ENCODE assay signal across 21 cellular contexts in the genomic region with DNA sequence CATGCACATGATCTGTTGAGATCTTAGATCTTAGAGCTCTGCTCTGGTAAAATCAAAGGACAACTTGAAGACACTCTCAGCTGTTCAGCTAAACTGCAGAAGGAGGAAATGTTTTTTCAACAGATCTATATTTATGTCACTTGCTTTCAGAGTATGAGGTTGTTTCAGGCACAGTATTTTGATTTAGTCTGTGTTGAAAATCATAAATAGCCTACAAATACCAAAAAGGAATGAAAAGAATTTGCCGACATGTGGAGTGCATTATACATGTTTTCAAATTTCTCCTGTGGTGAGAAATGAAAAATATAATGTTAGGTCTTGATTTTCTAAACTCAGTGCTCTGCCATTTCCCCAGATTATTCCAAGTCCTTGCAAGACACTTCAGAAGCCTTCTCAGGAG.
DNase-seq lines count a peak whose midpoint lies in the region; ATAC-seq, FAIRE-seq and TF ChIP-seq lines count a peak whose summit lies in the region.
"Had no signal": no experiment of that assay in that cellular context is flagged by ENCODE, and none has a peak within 500 bp of the region (broad histone marks: within the 10 kb centered on the region; RNA-seq: fewer than 3 reads in every experiment).

No MANE protein-coding gene starts in this region.

- peak overlapping the region in 1 of 2 experiments; percentile 22; a peak in 1 of 4 replicates for H3K27ac ChIP-seq in SK-N-SH (ENCODE audit: low read depth in 2 of 2, low read length in 1 of 2)
- H3K27ac ChIP-seq: 22Rv1; BLaER1 treated with 17β-estradiol and CSF1 and Interleukin-3, amounts not matched to agents 10 nM and 100 nM had no signal

- no peaks in the 10 kb centered on the region for H3K79me2 ChIP-seq in SK-N-SH (ENCODE audit: insufficient read depth)

- no peak for TF ChIP-seq RAD21 in SK-N-SH (IDR thresholded peaks at IDR 0.05; ENCODE audit: low read length)

- CTCF ChIA-PET in SK-N-SH (lab: Yijun Ruan, JAX) = no interaction called here
- CTCF ChIA-PET in activated CD4-positive, alpha-beta T cell treated with anti-CD3 and anti-CD28 coated beads for 36 hours (lab: Charles Lee) = interaction anchor here (0.9 kb wide), 1 partner anchor 363 kb away, joined by 3 read pairs; no protein-coding TSS in a partner anchor

- H3K27me3 Mint-ChIP-seq in osteocyte (ENCODE audit: unreplicated experiment) = no peaks in the 10 kb centered on the region
- H3K27me3 Mint-ChIP-seq in activated CD4-positive, alpha-beta T cell treated with anti-CD3 and anti-CD28 coated beads for 36 hours = no peaks in the 10 kb centered on the region

- H3K27ac Mint-ChIP-seq in osteocyte (ENCODE audit: unreplicated experiment) = peak overlapping the region; percentile 82
- H3K27ac Mint-ChIP-seq in activated CD4-positive, alpha-beta T cell treated with anti-CD3 and anti-CD28 coated beads for 36 hours = no peak overlapping the region
- H3K27ac Mint-ChIP-seq: CD8-positive, alpha-beta T cell; H9 had no signal

- H3F3A ChIP-seq in SK-N-SH (replicated peaks; ENCODE audit: insufficient read depth) = no peaks in the 10 kb centered on the region

- no peak overlapping the region for H3K9ac ChIP-seq in SK-N-SH
- H3K9ac ChIP-seq: BLaER1 treated with 17β-estradiol and CSF1 and Interleukin-3, amounts not matched to agents 10 nM and 100 nM had no signal

- H4K20me1 ChIP-seq in SK-N-SH (ENCODE audit: insufficient read depth) = no peaks in the 10 kb centered on the region
- H4K20me1 ChIP-seq: BLaER1 treated with 17β-estradiol and CSF1 and Interleukin-3, amounts not matched to agents 10 nM and 100 nM had no signal

- no peaks in the 10 kb centered on the region for H3K36me3 Mint-ChIP-seq in osteocyte (ENCODE audit: unreplicated experiment)
- no peaks in the 10 kb centered on the region for H3K36me3 Mint-ChIP-seq in activated CD4-positive, alpha-beta T cell treated with anti-CD3 and anti-CD28 coated beads for 36 hours (ENCODE audit: low read depth)
- H3K36me3 Mint-ChIP-seq: CD8-positive, alpha-beta T cell had no signal

- no peaks in the 10 kb centered on the region for H3K9me3 ChIP-seq in SK-N-SH
- H3K9me3 ChIP-seq: BLaER1 treated with 17β-estradiol and CSF1 and Interleukin-3, amounts not matched to agents 10 nM and 100 nM had no signal

- peak overlapping the region; percentile 27 for H3K4me3 Mint-ChIP-seq in osteocyte (ENCODE audit: unreplicated experiment)
- H3K4me3 Mint-ChIP-seq in activated CD4-positive, alpha-beta T cell treated with anti-CD3 and anti-CD28 coated beads for 36 hours = no peak overlapping the region
- H3K4me3 Mint-ChIP-seq: CD8-positive, alpha-beta T cell; H9 had no signal

- ATAC-seq in SK-N-SH treated with all-trans-retinoic acid at 6 μM for 48 hours = peak; percentile 60
- ATAC-seq in activated CD4-positive, alpha-beta T cell treated with anti-CD3 and anti-CD28 coated beads for 36 hours = no peak
- ATAC-seq: CD8-positive, alpha-beta T cell; K562 had no signal

- TF ChIP-seq EP300 in SK-N-SH (IDR thresholded peaks at IDR 0.05; ENCODE audit: borderline replicate concordance in 1 of 2, low read depth in 1 of 2, low read length in 1 of 2) = no peak

- intact Hi-C loops in activated CD4-positive, alpha-beta T cell treated with anti-CD3 and anti-CD28 coated beads for 36 hours (cut with DNase I, micrococcal nuclease) = no loop called here

- no peaks in the 10 kb centered on the region for H3K36me3 ChIP-seq in SK-N-SH (replicated peaks in 1 of 2; ENCODE audit: control insufficient read depth in 1 of 2, insufficient read depth in 2 of 2, low read length in 1 of 2)
- H3K36me3 ChIP-seq: BLaER1 treated with 17β-estradiol and CSF1 and Interleukin-3, amounts not matched to agents 10 nM and 100 nM had no signal

- H3K4me1 ChIP-seq in SK-N-SH (ENCODE audit: control insufficient read depth in 1 of 2, insufficient read depth in 2 of 2, low read depth in 1 of 2, low read length in 1 of 2) = no peaks in the 10 kb centered on the region

- H3K27me3 ChIP-seq in SK-N-SH (ENCODE audit: insufficient read depth) = no peaks in the 10 kb centered on the region
- H3K27me3 ChIP-seq: BLaER1 treated with 17β-estradiol and CSF1 and Interleukin-3, amounts not matched to agents 10 nM and 100 nM had no signal

- peak; percentile 93 for FAIRE-seq in endometrium (lab: Jason Lieb, UNC)
- FAIRE-seq: K562 had no signal

- no peak overlapping the region for H2AFZ ChIP-seq in SK-N-SH (ENCODE audit: low read depth)

- WGBS in SK-N-SH (ENCODE audit: low lambda C conversion rate) = 66% methylated on average over 1 of the region's 1 CpG

- peaks cover 10% of the 10 kb centered on the region for H3K9me3 Mint-ChIP-seq in osteocyte (ENCODE audit: unreplicated experiment)
- H3K9me3 Mint-ChIP-seq in activated CD4-positive, alpha-beta T cell treated with anti-CD3 and anti-CD28 coated beads for 36 hours (ENCODE audit: low read depth) = peaks cover 8% of the 10 kb centered on the region
- H3K9me3 Mint-ChIP-seq: H9 had no signal

- H3K9me2 ChIP-seq in SK-N-SH = no peaks in the 10 kb centered on the region

- H3K4me3 ChIP-seq in SK-N-SH (ENCODE audit: low read depth in 2 of 2, low read length in 1 of 2) = no peak overlapping the region
- no peak overlapping the region for H3K4me3 ChIP-seq in HFF-Myc (replicated peaks; ENCODE audit: low read depth, low read length)
- H3K4me3 ChIP-seq: BLaER1 treated with 17β-estradiol and CSF1 and Interleukin-3, amounts not matched to agents 10 nM and 100 nM; K562 had no signal

- TF ChIP-seq CTCF in SK-N-SH (IDR thresholded peaks at IDR 0.05) = no peak
- no peak for TF ChIP-seq CTCF in HFF-Myc (IDR thresholded peaks at IDR 0.05; ENCODE audit: low read depth, low read length, missing control alignments)
- no peak for TF ChIP-seq CTCF in osteocyte (IDR thresholded peaks at IDR 0.05)

- H3K4me2 ChIP-seq in SK-N-SH = no peak overlapping the region
- H3K4me2 ChIP-seq: BLaER1 treated with 17β-estradiol and CSF1 and Interleukin-3, amounts not matched to agents 10 nM and 100 nM had no signal

- H3K4me1 Mint-ChIP-seq in osteocyte (ENCODE audit: unreplicated experiment) = peaks cover 46% of the 10 kb centered on the region
- no peaks in the 10 kb centered on the region for H3K4me1 Mint-ChIP-seq in activated CD4-positive, alpha-beta T cell treated with anti-CD3 and anti-CD28 coated beads for 36 hours
- H3K4me1 Mint-ChIP-seq: H9 had no signal

- DNase-seq in SK-N-SH (no peak), HFF-Myc (ENCODE audit: extremely low read depth, low read depth) (peak; percentile 10), osteocyte (ENCODE audit: extremely low spot score, unreplicated experiment) (no peak), kidney tubule cell (ENCODE audit: low spot score) (no peak), OCI-M2 (lab: John Stamatoyannopoulos, UW; ENCODE audit: unreplicated experiment) (no peak)
- no peak for DNase-seq in activated CD4-positive, alpha-beta T cell treated with anti-CD3 and anti-CD28 coated beads for 36 hours
- DNase-seq: Calu3; CD8-positive, alpha-beta T cell; DMS53; H9; NCI-H1092 treated with DMSO at 0.1 percent for 48 hours; NCI-H2081; NCI-H2171 treated with DMSO at 0.1 percent for 48 hours; NCI-H446 treated with DMSO at 0.1 percent for 48 hours; NCI-H69; Right ventricle myocardium superior had no signal

- POLR2A ChIA-PET in SK-N-SH (lab: Yijun Ruan, JAX) = no interaction called here
- POLR2A ChIA-PET in activated CD4-positive, alpha-beta T cell treated with anti-CD3 and anti-CD28 coated beads for 36 hours (lab: Charles Lee) = no interaction called here

TF ChIP-seq in SK-N-SH treated with all-trans-retinoic acid at 6 μM for 48 hours, 23 proteins besides CTCF, POLR2A, EP300 and RAD21 (continues in another document):
- TF ChIP-seq ZNF70 (CRISPR knock-in tag; IDR thresholded peaks at IDR 0.05) (no peak), OSR1 (CRISPR knock-in tag; IDR thresholded peaks at IDR 0.05) (no peak), SNAI2 (CRISPR knock-in tag; IDR thresholded peaks at IDR 0.05) (no peak), RARB (CRISPR knock-in tag; IDR thresholded peaks at IDR 0.05) (no peak), PPARA (CRISPR knock-in tag; IDR thresholded peaks at IDR 0.05; ENCODE audit: borderline replicate concordance) (no peak), ZNF8 (CRISPR knock-in tag; IDR thresholded peaks at IDR 0.05) (no peak), TOX (CRISPR knock-in tag; IDR thresholded peaks at IDR 0.05; ENCODE audit: borderline replicate concordance) (no peak)

TF ChIP-seq in SK-N-SH, 30 proteins besides CTCF, POLR2A, EP300 and RAD21 (continues in another document):
- TF ChIP-seq EZH2phosphoT487 (IDR thresholded peaks at IDR 0.05; ENCODE audit: borderline replicate concordance, low read depth) = no peak
- no peak for TF ChIP-seq YY1 (IDR thresholded peaks at IDR 0.05; ENCODE audit: low read depth)
- no peak for TF ChIP-seq NRF1 (IDR thresholded peaks at IDR 0.05; ENCODE audit: low read depth, low read length)
- TF ChIP-seq JUND (IDR thresholded peaks at IDR 0.05) = no peak
- no peak for TF ChIP-seq USF1 (IDR thresholded peaks at IDR 0.05; ENCODE audit: borderline replicate concordance, low read depth)
- no peak for TF ChIP-seq FOSL2 (IDR thresholded peaks at IDR 0.05; ENCODE audit: borderline replicate concordance, low read depth)
